Comparison of ENCODE assay signal across 8 cellular contexts in the genomic region with DNA sequence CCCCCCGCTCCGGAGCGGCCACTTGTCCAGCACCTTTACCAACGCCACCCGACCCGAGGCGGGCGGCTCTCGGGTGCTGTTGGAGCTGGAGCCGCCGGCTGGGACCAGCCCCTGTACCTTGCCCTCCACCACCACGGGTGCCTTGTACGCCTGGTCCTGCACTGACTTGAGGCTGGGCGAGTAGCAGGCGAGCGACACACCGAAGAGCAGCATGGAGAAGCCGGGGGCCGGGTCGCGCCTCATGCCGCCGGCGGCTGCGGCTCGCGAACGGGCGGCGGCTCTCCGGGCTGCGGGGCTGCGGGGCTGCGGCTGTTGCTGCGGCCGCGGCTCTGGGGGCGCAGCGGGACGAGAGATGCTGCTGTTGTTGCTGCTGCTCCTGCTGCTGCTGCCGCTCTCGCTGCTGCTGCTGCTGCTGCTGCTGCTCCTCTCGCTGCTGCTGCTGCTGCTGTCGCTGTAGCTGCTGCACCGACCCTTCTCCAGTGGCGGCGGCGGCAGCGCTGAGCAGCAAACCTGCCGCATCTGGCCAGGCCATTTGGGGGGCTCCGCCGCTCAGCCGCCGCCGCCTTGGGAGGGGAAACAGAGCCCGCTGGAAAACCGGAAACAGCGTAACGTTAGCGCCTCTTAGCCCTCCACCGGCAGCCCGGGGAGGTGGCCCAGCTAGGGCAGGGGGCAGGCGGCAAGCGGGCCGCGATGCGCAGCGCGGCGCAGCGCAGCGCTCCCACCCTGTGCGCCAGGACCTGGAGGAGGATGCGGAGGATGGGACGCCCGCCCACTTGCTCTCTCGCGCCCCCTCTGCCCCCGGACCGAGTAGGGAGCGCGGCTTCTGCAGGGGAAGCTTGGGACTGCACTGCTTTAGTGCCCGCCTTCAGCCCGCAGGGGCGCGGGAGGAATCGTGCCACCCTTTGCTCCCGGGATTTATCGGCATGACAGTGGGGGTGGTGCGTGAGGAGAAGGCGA. TPM values are rescaled to one million over a fixed set of nuclear protein-coding genes. Genes with fewer than 3 reads are reported as not detected.
DNase-seq lines count a peak whose midpoint lies in the region; ATAC-seq and TF ChIP-seq lines count a peak whose summit lies in the region.

A gene (minus strand): TSS at position 749 of the 957 bp plus-strand sequence.

- H3K36me3 ChIP-seq in lower lobe of right lung = no peaks in the 10 kb centered on the region

- H3K27ac Mint-ChIP-seq in activated CD8-positive, alpha-beta T cell treated with anti-CD3 and anti-CD28 coated beads for 36 hours = no peak within 1 kb of the TSS

- CTCF ChIA-PET in activated CD8-positive, alpha-beta T cell treated with anti-CD3 and anti-CD28 coated beads for 36 hours (lab: Charles Lee) = interaction anchor here (1.0 to 2.8 kb wide), 7 partner anchors 11 to 102 kb away, joined by 3 to 14 read pairs (median 4); no protein-coding TSS in a partner anchor

- intact Hi-C loops in activated CD8-positive, alpha-beta T cell treated with anti-CD3 and anti-CD28 coated beads for 36 hours (cut with micrococcal nuclease) = no loop called here
- intact Hi-C loops in lower lobe of right lung (cut with DNase I) = no loop called here

- H3K4me1 ChIP-seq in lower lobe of right lung = peaks cover 41% of the 10 kb centered on the region

- H3K9me3 ChIP-seq in lower lobe of right lung = no peaks in the 10 kb centered on the region

- peak within 1 kb of the TSS; percentile 66 for H3K4me3 Mint-ChIP-seq in activated CD8-positive, alpha-beta T cell treated with anti-CD3 and anti-CD28 coated beads for 36 hours

- no peaks in the 10 kb centered on the region for H3K36me3 Mint-ChIP-seq in activated CD8-positive, alpha-beta T cell treated with anti-CD3 and anti-CD28 coated beads for 36 hours (ENCODE audit: low read depth)

- H3K27me3 ChIP-seq in lower lobe of right lung (ENCODE audit: low read depth) = peaks cover 25% of the 10 kb centered on the region

- H3K27me3 Mint-ChIP-seq in activated CD8-positive, alpha-beta T cell treated with anti-CD3 and anti-CD28 coated beads for 36 hours = peaks cover 50% of the 10 kb centered on the region

- H3K4me1 Mint-ChIP-seq in activated CD8-positive, alpha-beta T cell treated with anti-CD3 and anti-CD28 coated beads for 36 hours (ENCODE audit: low read depth) = peaks cover 8% of the 10 kb centered on the region

- peak within 1 kb of the TSS; percentile 39 for H3K27ac ChIP-seq in lower lobe of right lung

- no peaks in the 10 kb centered on the region for H3K9me3 Mint-ChIP-seq in activated CD8-positive, alpha-beta T cell treated with anti-CD3 and anti-CD28 coated beads for 36 hours

- peak; percentile 28 to 80 (median 77) for DNase-seq in NCI-H1417 (lab: John Stamatoyannopoulos, UW)
- DNase-seq in NCI-H1417 treated with DMSO at 0.1 percent for 48 hours (lab: John Stamatoyannopoulos, UW) = no peak
- peak; percentile 64 for DNase-seq in NCI-H2227 (lab: John Stamatoyannopoulos, UW; ENCODE audit: unreplicated experiment)
- DNase-seq in activated CD8-positive, alpha-beta T cell treated with anti-CD3 and anti-CD28 coated beads for 36 hours = peak; percentile 47
- peak; percentile 50 for DNase-seq in effector CD8-positive, alpha-beta T cell (lab: John Stamatoyannopoulos, UW)
- DNase-seq in lower lobe of right lung = peak; percentile 51
- DNase-seq in stimulated activated CD8-positive, alpha-beta memory T cell treated with anti-CD3 and anti-CD28 coated beads, Interleukin-12 subunit alpha, Interleukin-12 subunit beta, amount 100 ng/mL, for 1 hour (ENCODE audit: low read depth) = peak; percentile 30

- H3K4me3 ChIP-seq in lower lobe of right lung = peak within 1 kb of the TSS; percentile 66

- POLR2A ChIA-PET in activated CD8-positive, alpha-beta T cell treated with anti-CD3 and anti-CD28 coated beads for 36 hours (lab: Charles Lee) = interaction anchor here (0.8 kb wide), 1 partner anchor 72 kb away, joined by 3 read pairs; no protein-coding TSS in a partner anchor

- ATAC-seq in HG02852 (IDR thresholded peaks at IDR 0.05; ENCODE audit: unreplicated experiment) (peak; percentile 50), lower lobe of right lung (peak; percentile 70 to 85)
- peak; percentile 81 for ATAC-seq in activated CD8-positive, alpha-beta T cell treated with anti-CD3 and anti-CD28 coated beads for 36 hours

- peak; percentile 36 for TF ChIP-seq CTCF in activated CD8-positive, alpha-beta T cell treated with anti-CD3 and anti-CD28 coated beads for 36 hours (IDR thresholded peaks at IDR 0.05)
- peak; percentile 61 for TF ChIP-seq CTCF in lower lobe of right lung (IDR thresholded peaks at IDR 0.05)

RNA-seq across cellular contexts. Expression of the gene that starts here (rescaled TPM):
- under 1 TPM in 1 of 2 experiments, not detected in 1; 0.11 TPM for total RNA-seq in activated CD8-positive, alpha-beta T cell treated with anti-CD3 and anti-CD28 coated beads for 36 hours
- total RNA-seq in lower lobe of right lung = 1.6 TPM

Comparison
In these comparisons a context has a peak if more than half of its experiments do, and no peak if none do; other contexts are left out.
1. Peak in DNase-seq and ATAC-seq in activated CD8-positive, alpha-beta T cell treated with anti-CD3 and anti-CD28 coated beads for 36 hours; RNA of the gene not detected or under 1 TPM.